Comparison of ENCODE assay signal across 1 cellular context in the genomic region with DNA sequence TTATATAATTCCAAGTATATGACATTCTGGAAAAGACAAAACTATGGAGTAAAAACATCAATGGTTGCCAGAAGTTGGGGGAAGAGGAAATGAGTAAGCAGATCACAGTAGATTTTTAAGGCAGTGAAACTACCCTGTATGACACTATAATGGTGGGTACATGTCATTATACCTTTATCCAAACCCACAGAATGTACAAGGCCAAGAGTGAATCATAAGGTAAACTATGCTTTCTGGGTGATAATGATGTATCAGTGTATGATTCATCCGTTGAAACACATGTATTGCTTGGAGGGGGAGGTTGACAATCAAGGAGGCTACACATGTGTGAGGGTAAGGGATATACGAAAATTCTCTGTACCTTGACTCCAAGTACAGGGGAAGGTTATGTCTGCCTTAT.
TF ChIP-seq lines count a peak whose summit lies in the region.

No MANE protein-coding gene starts in this region.

TF ChIP-seq in HepG2, 621 proteins besides CTCF, POLR2A, EP300 and RAD21 (continued from another document):
- TF ChIP-seq ZBTB40 (IDR thresholded peaks at IDR 0.05) (no peak), ZBTB40 (CRISPR knock-in tag; IDR thresholded peaks at IDR 0.05) (no peak), MBNL3 (CRISPR knock-in tag; conservative IDR thresholded peaks at IDR 0.05) (no peak), ZNF850 (CRISPR knock-in tag; conservative IDR thresholded peaks at IDR 0.05) (no peak), RFX1 (IDR thresholded peaks at IDR 0.05) (no peak)
- TF ChIP-seq, protein P1, sequence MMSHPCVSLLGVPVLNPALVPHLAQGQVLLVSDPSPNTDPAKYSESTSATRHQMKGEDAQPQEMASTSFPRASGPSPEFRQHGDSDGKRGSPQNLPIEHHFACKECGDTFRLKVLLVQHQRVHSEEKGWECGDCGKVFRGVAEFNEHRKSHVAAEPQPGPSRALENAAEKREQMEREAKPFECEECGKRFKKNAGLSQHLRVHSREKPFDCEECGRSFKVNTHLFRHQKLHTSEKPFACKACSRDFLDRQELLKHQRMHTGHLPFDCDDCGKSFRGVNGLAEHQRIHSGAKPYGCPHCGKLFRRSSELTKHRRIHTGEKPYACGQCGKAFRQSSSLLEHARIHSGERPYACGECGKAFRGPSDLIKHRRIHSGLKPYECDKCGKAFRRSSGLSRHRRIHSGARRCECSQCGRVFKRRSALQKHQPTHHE (CRISPR knock-in tag; IDR thresholded peaks at IDR 0.05; ENCODE audit: borderline replicate concordance), result no peak
